1 cellular context compared by ENCODE assay signal in genomic region chr12:56688129-56688845, GRCh38.
TF ChIP-seq lines count a peak whose summit lies in the region.

TSS of gene PTGES3 (minus strand) at chr12:56688284. CDS start at chr12:56687999, 285 bp downstream.

TF ChIP-seq in HepG2, 621 proteins besides CTCF, POLR2A, EP300 and RAD21 (continued from another document and continues in another):
- TF ChIP-seq HOXA5 (CRISPR knock-in tag; IDR thresholded peaks at IDR 0.05) (peak; percentile 95), ZNF782 (CRISPR knock-in tag; IDR thresholded peaks at IDR 0.05; ENCODE audit: borderline replicate concordance) (0 out of 2 replicates have a peak, but pooled peaks have one; percentile 30), FOXK1 (CRISPR knock-in tag; IDR thresholded peaks at IDR 0.05; ENCODE audit: borderline replicate concordance, low read depth) (peak; percentile 59; the same call in 1 of the 2 replicates), SNAPC5 (CRISPR knock-in tag; IDR thresholded peaks at IDR 0.05; ENCODE audit: borderline replicate concordance) (peak; percentile 93), HES4 (CRISPR knock-in tag; IDR thresholded peaks at IDR 0.05; ENCODE audit: borderline replicate concordance) (peak; percentile 98), ZNF747 (CRISPR knock-in tag; IDR thresholded peaks at IDR 0.05; ENCODE audit: borderline replicate concordance) (peak; percentile 96), FOSL2 (CRISPR knock-in tag; IDR thresholded peaks at IDR 0.05) (peak; percentile 55), ZBTB26 (CRISPR knock-in tag; IDR thresholded peaks at IDR 0.05; ENCODE audit: borderline replicate concordance) (peak; percentile 91), ZFP90 (CRISPR knock-in tag; IDR thresholded peaks at IDR 0.05; ENCODE audit: borderline replicate concordance) (peak; percentile 81), BRCA1 (CRISPR knock-in tag; IDR thresholded peaks at IDR 0.05) (peak; percentile 95; the same call in 1 of the 2 replicates), RCOR2 (CRISPR knock-in tag; IDR thresholded peaks at IDR 0.05) (no peak), THAP11 (CRISPR knock-in tag; IDR thresholded peaks at IDR 0.05) (peak; percentile 87), ZBTB44 (CRISPR knock-in tag; IDR thresholded peaks at IDR 0.05) (peak; percentile 76; the same call in 1 of the 2 replicates), LRRFIP1 (CRISPR knock-in tag; conservative IDR thresholded peaks at IDR 0.05) (0 out of 2 replicates have a peak, but pooled peaks have one; percentile 36), ZNF264 (CRISPR knock-in tag; IDR thresholded peaks at IDR 0.05) (peak; percentile 64), ZNF562 (CRISPR knock-in tag; IDR thresholded peaks at IDR 0.05; ENCODE audit: borderline replicate concordance) (peak; percentile 46; the same call in 1 of the 2 replicates), PRPF4 (IDR thresholded peaks at IDR 0.05; ENCODE audit: low read depth, low read length, poor library complexity, severe bottlenecking) (peak; percentile 83), SMARCE1 (IDR thresholded peaks at IDR 0.05; ENCODE audit: borderline replicate concordance) (no peak), ZNF703 (CRISPR knock-in tag; IDR thresholded peaks at IDR 0.05; ENCODE audit: borderline replicate concordance) (no peak; the same call in 1 of the 2 replicates), TOE1 (CRISPR knock-in tag; IDR thresholded peaks at IDR 0.05) (no peak), ZNF709 (CRISPR knock-in tag; IDR thresholded peaks at IDR 0.05) (peak; percentile 79; the same call in 1 of the 2 replicates), SP1 (IDR thresholded peaks at IDR 0.05) (no peak), SP1 (CRISPR knock-in tag; IDR thresholded peaks at IDR 0.05) (peak; percentile 71), SAFB2 (CRISPR knock-in tag; IDR thresholded peaks at IDR 0.05; ENCODE audit: borderline replicate concordance, low read depth) (peak; percentile 85; the same call in 1 of the 2 replicates), HMG20A (CRISPR knock-in tag; IDR thresholded peaks at IDR 0.05; ENCODE audit: borderline replicate concordance) (no peak; the same call in 1 of the 2 replicates), WIZ (CRISPR knock-in tag; IDR thresholded peaks at IDR 0.05) (peak; percentile 69), ZSCAN9 (CRISPR knock-in tag; IDR thresholded peaks at IDR 0.05; ENCODE audit: borderline replicate concordance) (peak; percentile 98), MYPOP (CRISPR knock-in tag; IDR thresholded peaks at IDR 0.05) (peak; percentile 93; the same call in 1 of the 2 replicates), ZNF891 (CRISPR knock-in tag; IDR thresholded peaks at IDR 0.05) (peak; percentile 66), ZNF552 (CRISPR knock-in tag; IDR thresholded peaks at IDR 0.05; ENCODE audit: borderline replicate concordance) (peak; percentile 79), MBD4 (IDR thresholded peaks at IDR 0.05; ENCODE audit: borderline replicate concordance, low read length) (no peak), ZNF841 (CRISPR knock-in tag; IDR thresholded peaks at IDR 0.05; ENCODE audit: borderline replicate concordance) (peak; percentile 66; the same call in 1 of the 2 replicates), ZNF101 (CRISPR knock-in tag; IDR thresholded peaks at IDR 0.05; ENCODE audit: borderline replicate concordance, low read depth) (no peak), TCF7L2 (IDR thresholded peaks at IDR 0.05; ENCODE audit: low read depth, low read length) (no peak), TBX3 (IDR thresholded peaks at IDR 0.05; ENCODE audit: borderline replicate concordance) (no peak), NCOA5 (CRISPR knock-in tag; IDR thresholded peaks at IDR 0.05) (no peak), ZMYM4 (CRISPR knock-in tag; IDR thresholded peaks at IDR 0.05) (peak; percentile 93), RORA (CRISPR knock-in tag; IDR thresholded peaks at IDR 0.05) (no peak), SYNCRIP (IDR thresholded peaks at IDR 0.05; ENCODE audit: insufficient read depth, low read depth, low read length) (no peak), ZNF296 (CRISPR knock-in tag; conservative IDR thresholded peaks at IDR 0.05) (no peak), SRF (IDR thresholded peaks at IDR 0.05; ENCODE audit: low read depth, low read length) (no peak), IRF9 (CRISPR knock-in tag; IDR thresholded peaks at IDR 0.05; ENCODE audit: borderline replicate concordance) (peak; percentile 95; the same call in 1 of the 2 replicates), NFIB (CRISPR knock-in tag; IDR thresholded peaks at IDR 0.05; ENCODE audit: borderline replicate concordance) (no peak), ZFP36L1 (CRISPR knock-in tag; IDR thresholded peaks at IDR 0.05) (0 out of 2 replicates have a peak, but pooled peaks have one; percentile 80), SCMH1 (CRISPR knock-in tag; IDR thresholded peaks at IDR 0.05; ENCODE audit: borderline replicate concordance) (no peak), ZSCAN12 (CRISPR knock-in tag; IDR thresholded peaks at IDR 0.05) (peak; percentile 65; the same call in 1 of the 2 replicates), MTERF4 (CRISPR knock-in tag; IDR thresholded peaks at IDR 0.05) (no peak; the same call in 1 of the 2 replicates), MED1 (CRISPR knock-in tag; IDR thresholded peaks at IDR 0.05) (peak; percentile 84), ZNF343 (CRISPR knock-in tag; IDR thresholded peaks at IDR 0.05) (peak; percentile 46; the same call in 1 of the 2 replicates), ZNF879 (CRISPR knock-in tag; IDR thresholded peaks at IDR 0.05) (peak; percentile 97), ZNF441 (CRISPR knock-in tag; IDR thresholded peaks at IDR 0.05; ENCODE audit: borderline replicate concordance) (peak; percentile 78), TBL1XR1 (IDR thresholded peaks at IDR 0.05; ENCODE audit: borderline replicate concordance, low read length, partially characterized antibody) (no peak), ZBTB46 (CRISPR knock-in tag; IDR thresholded peaks at IDR 0.05; ENCODE audit: borderline replicate concordance) (no peak), ZNF143 (CRISPR knock-in tag; IDR thresholded peaks at IDR 0.05) (peak; percentile 86), ZNF619 (CRISPR knock-in tag; IDR thresholded peaks at IDR 0.05) (no peak), ZNF687 (CRISPR knock-in tag; IDR thresholded peaks at IDR 0.05) (peak; percentile 100), ZNF784 (CRISPR knock-in tag; IDR thresholded peaks at IDR 0.05; ENCODE audit: borderline replicate concordance) (peak; percentile 89; the same call in 1 of the 2 replicates)
